ENCODE assay signal across 8 cellular contexts in genomic region chr19:48332662-48333466, GRCh38. TPM values are rescaled to one million over a fixed set of nuclear protein-coding genes. Genes with fewer than 3 reads are reported as not detected.
DNase-seq lines count a peak whose midpoint lies in the region; ATAC-seq and TF ChIP-seq lines count a peak whose summit lies in the region.

No MANE protein-coding gene starts in this region.

- TF ChIP-seq POLR2A in NB4 (IDR thresholded peaks at IDR 0.05; ENCODE audit: extremely low read depth, insufficient read length) = peak; percentile 80

- peak overlapping the region; percentile 93 for H3K27ac Mint-ChIP-seq in activated naive CD8-positive, alpha-beta T cell
- peak overlapping the region; percentile 96 for H3K27ac Mint-ChIP-seq in glutamatergic neuron (ENCODE audit: unreplicated experiment)
- peak overlapping the region; percentile 86 for H3K27ac Mint-ChIP-seq in osteocyte (ENCODE audit: unreplicated experiment)

- peaks cover 5% of the 10 kb centered on the region for H3K36me3 Mint-ChIP-seq in activated naive CD8-positive, alpha-beta T cell
- H3K36me3 Mint-ChIP-seq in glutamatergic neuron (ENCODE audit: unreplicated experiment) (no peaks in the 10 kb centered on the region), osteocyte (ENCODE audit: unreplicated experiment) (peaks cover 14% of the 10 kb centered on the region)

- H3K36me3 ChIP-seq in thoracic aorta = peaks cover 4% of the 10 kb centered on the region

- peaks cover 55% of the 10 kb centered on the region for H3K4me1 Mint-ChIP-seq in activated naive CD8-positive, alpha-beta T cell (ENCODE audit: low read depth)
- H3K4me1 Mint-ChIP-seq in glutamatergic neuron (ENCODE audit: low read depth, unreplicated experiment) = peaks cover 16% of the 10 kb centered on the region
- peaks cover 44% of the 10 kb centered on the region for H3K4me1 Mint-ChIP-seq in osteocyte (ENCODE audit: unreplicated experiment)

- TF ChIP-seq CTCF in NB4 (IDR thresholded peaks at IDR 0.05; ENCODE audit: low read depth, low read length) (peak; percentile 5), glutamatergic neuron (IDR thresholded peaks at IDR 0.05; ENCODE audit: partially characterized antibody, unreplicated experiment) (no peak), osteocyte (IDR thresholded peaks at IDR 0.05) (no peak), thoracic aorta (IDR thresholded peaks at IDR 0.05) (no peak)

- peak overlapping the region; percentile 66 to 74 for H3K27ac ChIP-seq in thoracic aorta

- H3K4me3 ChIP-seq in GM08714 (ENCODE audit: low read length) = peak overlapping the region; percentile 61
- H3K4me3 ChIP-seq in NB4 (ENCODE audit: low read depth, low read length) = peak overlapping the region; percentile 68
- peak overlapping the region; percentile 65 for H3K4me3 ChIP-seq in thoracic aorta

- peaks cover 0 to 21% of the 10 kb centered on the region in 2 donors for H3K4me1 ChIP-seq in thoracic aorta (ENCODE audit: control insufficient read depth in 1 of 2, low read depth in 2 of 2)

- ATAC-seq in HG02571 (IDR thresholded peaks at IDR 0.05; ENCODE audit: unreplicated experiment) (peak; percentile 54), thoracic aorta (ENCODE audit: insufficient number of reproducible peaks, low FRiP score, low read depth) (peak; percentile 86)

- no peaks in the 10 kb centered on the region for H3K27me3 Mint-ChIP-seq in activated naive CD8-positive, alpha-beta T cell
- H3K27me3 Mint-ChIP-seq in glutamatergic neuron (ENCODE audit: unreplicated experiment) = peaks cover 5% of the 10 kb centered on the region
- no peaks in the 10 kb centered on the region for H3K27me3 Mint-ChIP-seq in osteocyte (ENCODE audit: unreplicated experiment)

- H3K9me3 Mint-ChIP-seq in activated naive CD8-positive, alpha-beta T cell (ENCODE audit: low read depth) = no peaks in the 10 kb centered on the region
- H3K9me3 Mint-ChIP-seq in glutamatergic neuron (ENCODE audit: unreplicated experiment) (peaks cover 16% of the 10 kb centered on the region), osteocyte (ENCODE audit: unreplicated experiment) (no peaks in the 10 kb centered on the region)

- H3K27me3 ChIP-seq in thoracic aorta (replicated peaks; ENCODE audit: insufficient read depth) = no peaks in the 10 kb centered on the region

- H3K4me3 Mint-ChIP-seq in activated naive CD8-positive, alpha-beta T cell = peak overlapping the region; percentile 95
- H3K4me3 Mint-ChIP-seq in glutamatergic neuron (ENCODE audit: unreplicated experiment) (peak overlapping the region; percentile 85), osteocyte (ENCODE audit: unreplicated experiment) (peak overlapping the region; percentile 70)

- no peaks in the 10 kb centered on the region for H3K9me3 ChIP-seq in thoracic aorta

- DNase-seq in NB4 (ENCODE audit: low read depth) (peak; percentile 100), SK-N-DZ (ENCODE audit: low spot score) (peak; percentile 96), glutamatergic neuron (peak; percentile 74), osteocyte (ENCODE audit: extremely low spot score, unreplicated experiment) (peak; percentile 92), thoracic aorta (ENCODE audit: low spot score) (peak; percentile 69)

RNA-seq across cellular contexts. Expression of gene EMP3, which starts 7.5 kb away (rescaled TPM):
- polyA plus RNA-seq in SK-N-DZ (2014; cell fraction: cytosol; rRNA removed) = 0.66 and 2.1 TPM in 2 replicates
- 0.67 and 1.6 TPM in 2 replicates for polyA plus RNA-seq in SK-N-DZ (2014; cell fraction: nucleus; rRNA removed)
- total RNA-seq in glutamatergic neuron (ENCODE audit: unreplicated experiment) (6.5 TPM), osteocyte (201 and 212 TPM in 2 replicates), thoracic aorta (10 to 100 TPM; 61.7 to 95.7 TPM)

RNA-seq across cellular contexts. Expression of gene TMEM143, which starts 30.9 kb away (rescaled TPM):
- polyA plus RNA-seq in SK-N-DZ (2014; cell fraction: cytosol; rRNA removed) = 3.7 and 6.0 TPM in 2 replicates
- polyA plus RNA-seq in SK-N-DZ (2014; cell fraction: nucleus; rRNA removed) = 8.6 and 18.9 TPM in 2 replicates
- total RNA-seq in glutamatergic neuron (ENCODE audit: unreplicated experiment) (11.9 TPM), osteocyte (9.1 and 12.3 TPM in 2 replicates), thoracic aorta (10 to 100 TPM in 1 of 2 donors, 1 to 10 TPM in 1; 6.3 to 18.4 TPM)

RNA-seq across cellular contexts. Expression of gene SYNGR4, which starts 31.3 kb away (rescaled TPM):
- not detected in 2 replicates for polyA plus RNA-seq in SK-N-DZ (2014; cell fraction: cytosol; rRNA removed)
- polyA plus RNA-seq in SK-N-DZ (2014; cell fraction: nucleus; rRNA removed) = not detected in 2 replicates
- not detected for total RNA-seq in glutamatergic neuron (ENCODE audit: unreplicated experiment)
- not detected in 2 replicates for total RNA-seq in osteocyte
- total RNA-seq in thoracic aorta = not detected

RNA-seq across cellular contexts. Expression of gene KDELR1, which starts 58.5 kb away (rescaled TPM):
- 42.6 and 46.1 TPM in 2 replicates for polyA plus RNA-seq in SK-N-DZ (2014; cell fraction: cytosol; rRNA removed)
- 16.9 and 19.5 TPM in 2 replicates for polyA plus RNA-seq in SK-N-DZ (2014; cell fraction: nucleus; rRNA removed)
- total RNA-seq in glutamatergic neuron (ENCODE audit: unreplicated experiment) (213 TPM), osteocyte (267 and 275 TPM in 2 replicates), thoracic aorta (10 to 100 TPM; 65.6 to 79.9 TPM)

Comparison
In these comparisons a context has a peak if more than half of its experiments do, and no peak if none do; other contexts are left out.
1. Peak in every context shown above with its lines: DNase-seq, ATAC-seq, H3K4me3 ChIP-seq and H3K27ac ChIP-seq.